1 cellular context compared by ENCODE assay signal in the genomic region with DNA sequence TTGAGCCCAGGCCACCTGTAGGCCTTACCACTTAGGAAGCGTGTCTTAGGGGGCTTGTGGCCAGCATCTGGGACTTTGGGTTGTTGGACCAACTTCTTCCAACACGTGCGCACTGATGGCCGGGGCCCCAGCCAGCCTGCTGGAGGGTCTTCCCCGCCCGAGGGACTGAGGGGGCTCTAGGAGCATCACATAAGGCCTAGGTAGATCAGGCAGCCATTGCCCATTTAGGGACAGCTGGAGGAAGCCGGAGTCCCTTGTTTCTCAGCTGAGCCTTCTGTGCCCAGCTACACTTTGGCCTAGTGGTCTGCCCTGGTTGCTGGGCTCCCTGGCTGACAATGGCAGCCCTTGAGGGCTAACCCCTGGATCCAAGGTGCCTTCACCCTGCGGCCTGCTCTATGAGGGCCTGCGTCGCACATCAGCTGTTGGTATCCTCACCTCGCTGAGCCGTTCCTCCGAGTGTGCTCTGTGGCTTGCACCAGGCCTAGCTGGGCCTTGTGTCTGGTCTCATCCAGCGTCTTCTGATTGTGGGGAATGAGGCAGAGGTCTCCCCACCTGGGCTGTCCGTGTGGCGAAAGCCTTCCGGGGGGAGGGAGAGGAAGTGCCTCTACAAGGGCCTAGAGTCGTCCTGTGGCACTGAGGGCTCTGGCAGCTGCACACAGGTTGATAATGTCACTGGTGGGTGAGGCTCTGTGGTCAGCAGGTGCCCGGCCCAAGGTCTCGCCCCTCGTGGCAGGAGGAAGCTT.
TF ChIP-seq lines count a peak whose summit lies in the region.

No MANE protein-coding gene starts in this region.

TF ChIP-seq in HepG2, 621 proteins besides CTCF, POLR2A, EP300 and RAD21 (continued from another document):
- TF ChIP-seq, protein P1, sequence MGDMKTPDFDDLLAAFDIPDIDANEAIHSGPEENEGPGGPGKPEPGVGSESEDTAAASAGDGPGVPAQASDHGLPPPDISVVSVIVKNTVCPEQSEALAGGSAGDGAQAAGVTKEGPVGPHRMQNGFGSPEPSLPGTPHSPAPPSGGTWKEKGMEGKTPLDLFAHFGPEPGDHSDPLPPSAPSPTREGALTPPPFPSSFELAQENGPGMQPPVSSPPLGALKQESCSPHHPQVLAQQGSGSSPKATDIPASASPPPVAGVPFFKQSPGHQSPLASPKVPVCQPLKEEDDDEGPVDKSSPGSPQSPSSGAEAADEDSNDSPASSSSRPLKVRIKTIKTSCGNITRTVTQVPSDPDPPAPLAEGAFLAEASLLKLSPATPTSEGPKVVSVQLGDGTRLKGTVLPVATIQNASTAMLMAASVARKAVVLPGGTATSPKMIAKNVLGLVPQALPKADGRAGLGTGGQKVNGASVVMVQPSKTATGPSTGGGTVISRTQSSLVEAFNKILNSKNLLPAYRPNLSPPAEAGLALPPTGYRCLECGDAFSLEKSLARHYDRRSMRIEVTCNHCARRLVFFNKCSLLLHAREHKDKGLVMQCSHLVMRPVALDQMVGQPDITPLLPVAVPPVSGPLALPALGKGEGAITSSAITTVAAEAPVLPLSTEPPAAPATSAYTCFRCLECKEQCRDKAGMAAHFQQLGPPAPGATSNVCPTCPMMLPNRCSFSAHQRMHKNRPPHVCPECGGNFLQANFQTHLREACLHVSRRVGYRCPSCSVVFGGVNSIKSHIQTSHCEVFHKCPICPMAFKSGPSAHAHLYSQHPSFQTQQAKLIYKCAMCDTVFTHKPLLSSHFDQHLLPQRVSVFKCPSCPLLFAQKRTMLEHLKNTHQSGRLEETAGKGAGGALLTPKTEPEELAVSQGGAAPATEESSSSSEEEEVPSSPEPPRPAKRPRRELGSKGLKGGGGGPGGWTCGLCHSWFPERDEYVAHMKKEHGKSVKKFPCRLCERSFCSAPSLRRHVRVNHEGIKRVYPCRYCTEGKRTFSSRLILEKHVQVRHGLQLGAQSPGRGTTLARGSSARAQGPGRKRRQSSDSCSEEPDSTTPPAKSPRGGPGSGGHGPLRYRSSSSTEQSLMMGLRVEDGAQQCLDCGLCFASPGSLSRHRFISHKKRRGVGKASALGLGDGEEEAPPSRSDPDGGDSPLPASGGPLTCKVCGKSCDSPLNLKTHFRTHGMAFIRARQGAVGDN (CRISPR knock-in tag; IDR thresholded peaks at IDR 0.05): peak; percentile 76
- no peak for TF ChIP-seq KLF16 (CRISPR knock-in tag; IDR thresholded peaks at IDR 0.05)
- TF ChIP-seq KLF12 (CRISPR knock-in tag; IDR thresholded peaks at IDR 0.05; ENCODE audit: borderline replicate concordance): no peak
- no peak for TF ChIP-seq KLF15 (CRISPR knock-in tag; IDR thresholded peaks at IDR 0.05; ENCODE audit: borderline replicate concordance)
- TF ChIP-seq TBP (CRISPR knock-in tag; IDR thresholded peaks at IDR 0.05): no peak
- TF ChIP-seq, protein P2, sequence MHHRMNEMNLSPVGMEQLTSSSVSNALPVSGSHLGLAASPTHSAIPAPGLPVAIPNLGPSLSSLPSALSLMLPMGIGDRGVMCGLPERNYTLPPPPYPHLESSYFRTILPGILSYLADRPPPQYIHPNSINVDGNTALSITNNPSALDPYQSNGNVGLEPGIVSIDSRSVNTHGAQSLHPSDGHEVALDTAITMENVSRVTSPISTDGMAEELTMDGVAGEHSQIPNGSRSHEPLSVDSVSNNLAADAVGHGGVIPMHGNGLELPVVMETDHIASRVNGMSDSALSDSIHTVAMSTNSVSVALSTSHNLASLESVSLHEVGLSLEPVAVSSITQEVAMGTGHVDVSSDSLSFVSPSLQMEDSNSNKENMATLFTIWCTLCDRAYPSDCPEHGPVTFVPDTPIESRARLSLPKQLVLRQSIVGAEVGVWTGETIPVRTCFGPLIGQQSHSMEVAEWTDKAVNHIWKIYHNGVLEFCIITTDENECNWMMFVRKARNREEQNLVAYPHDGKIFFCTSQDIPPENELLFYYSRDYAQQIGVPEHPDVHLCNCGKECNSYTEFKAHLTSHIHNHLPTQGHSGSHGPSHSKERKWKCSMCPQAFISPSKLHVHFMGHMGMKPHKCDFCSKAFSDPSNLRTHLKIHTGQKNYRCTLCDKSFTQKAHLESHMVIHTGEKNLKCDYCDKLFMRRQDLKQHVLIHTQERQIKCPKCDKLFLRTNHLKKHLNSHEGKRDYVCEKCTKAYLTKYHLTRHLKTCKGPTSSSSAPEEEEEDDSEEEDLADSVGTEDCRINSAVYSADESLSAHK (CRISPR knock-in tag; IDR thresholded peaks at IDR 0.05; ENCODE audit: borderline replicate concordance): no peak
- no peak for TF ChIP-seq JARID2 (CRISPR knock-in tag; IDR thresholded peaks at IDR 0.05; ENCODE audit: insufficient replicate concordance)
- TF ChIP-seq, protein P3, sequence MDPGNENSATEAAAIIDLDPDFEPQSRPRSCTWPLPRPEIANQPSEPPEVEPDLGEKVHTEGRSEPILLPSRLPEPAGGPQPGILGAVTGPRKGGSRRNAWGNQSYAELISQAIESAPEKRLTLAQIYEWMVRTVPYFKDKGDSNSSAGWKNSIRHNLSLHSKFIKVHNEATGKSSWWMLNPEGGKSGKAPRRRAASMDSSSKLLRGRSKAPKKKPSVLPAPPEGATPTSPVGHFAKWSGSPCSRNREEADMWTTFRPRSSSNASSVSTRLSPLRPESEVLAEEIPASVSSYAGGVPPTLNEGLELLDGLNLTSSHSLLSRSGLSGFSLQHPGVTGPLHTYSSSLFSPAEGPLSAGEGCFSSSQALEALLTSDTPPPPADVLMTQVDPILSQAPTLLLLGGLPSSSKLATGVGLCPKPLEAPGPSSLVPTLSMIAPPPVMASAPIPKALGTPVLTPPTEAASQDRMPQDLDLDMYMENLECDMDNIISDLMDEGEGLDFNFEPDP (CRISPR knock-in tag; conservative IDR thresholded peaks at IDR 0.05): no peak
- TF ChIP-seq ZFY (CRISPR knock-in tag; IDR thresholded peaks at IDR 0.05): peak; percentile 42; the same call in 1 of the 2 replicates
- TF ChIP-seq HIVEP1 (CRISPR knock-in tag; IDR thresholded peaks at IDR 0.05): peak; percentile 48; the same call in 1 of the 2 replicates
- TF ChIP-seq, protein P4, sequence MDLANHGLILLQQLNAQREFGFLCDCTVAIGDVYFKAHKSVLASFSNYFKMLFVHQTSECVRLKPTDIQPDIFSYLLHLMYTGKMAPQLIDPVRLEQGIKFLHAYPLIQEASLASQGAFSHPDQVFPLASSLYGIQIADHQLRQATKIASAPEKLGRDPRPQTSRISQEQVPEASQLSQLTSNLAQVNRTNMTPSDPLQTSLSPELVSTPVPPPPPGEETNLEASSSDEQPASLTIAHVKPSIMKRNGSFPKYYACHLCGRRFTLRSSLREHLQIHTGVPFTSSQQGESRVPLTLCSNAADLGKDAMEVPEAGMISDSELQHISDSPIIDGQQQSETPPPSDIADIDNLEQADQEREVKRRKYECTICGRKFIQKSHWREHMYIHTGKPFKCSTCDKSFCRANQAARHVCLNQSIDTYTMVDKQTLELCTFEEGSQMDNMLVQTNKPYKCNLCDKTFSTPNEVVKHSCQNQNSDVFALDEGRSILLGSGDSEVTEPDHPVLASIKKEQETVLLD (CRISPR knock-in tag; IDR thresholded peaks at IDR 0.05; ENCODE audit: low read depth): no peak
- no peak for TF ChIP-seq MATR3 (CRISPR knock-in tag; IDR thresholded peaks at IDR 0.05)
- no peak for TF ChIP-seq RFXAP (CRISPR knock-in tag; IDR thresholded peaks at IDR 0.05; ENCODE audit: borderline replicate concordance)
- TF ChIP-seq, protein P5, sequence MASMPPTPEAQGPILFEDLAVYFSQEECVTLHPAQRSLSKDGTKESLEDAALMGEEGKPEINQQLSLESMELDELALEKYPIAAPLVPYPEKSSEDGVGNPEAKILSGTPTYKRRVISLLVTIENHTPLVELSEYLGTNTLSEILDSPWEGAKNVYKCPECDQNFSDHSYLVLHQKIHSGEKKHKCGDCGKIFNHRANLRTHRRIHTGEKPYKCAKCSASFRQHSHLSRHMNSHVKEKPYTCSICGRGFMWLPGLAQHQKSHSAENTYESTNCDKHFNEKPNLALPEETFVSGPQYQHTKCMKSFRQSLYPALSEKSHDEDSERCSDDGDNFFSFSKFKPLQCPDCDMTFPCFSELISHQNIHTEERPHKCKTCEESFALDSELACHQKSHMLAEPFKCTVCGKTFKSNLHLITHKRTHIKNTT (CRISPR knock-in tag; IDR thresholded peaks at IDR 0.05): no peak
- no peak for TF ChIP-seq ZNF441 (CRISPR knock-in tag; IDR thresholded peaks at IDR 0.05; ENCODE audit: borderline replicate concordance)
- TF ChIP-seq, protein P6, sequence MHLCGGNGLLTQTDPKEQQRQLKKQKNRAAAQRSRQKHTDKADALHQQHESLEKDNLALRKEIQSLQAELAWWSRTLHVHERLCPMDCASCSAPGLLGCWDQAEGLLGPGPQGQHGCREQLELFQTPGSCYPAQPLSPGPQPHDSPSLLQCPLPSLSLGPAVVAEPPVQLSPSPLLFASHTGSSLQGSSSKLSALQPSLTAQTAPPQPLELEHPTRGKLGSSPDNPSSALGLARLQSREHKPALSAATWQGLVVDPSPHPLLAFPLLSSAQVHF (CRISPR knock-in tag; IDR thresholded peaks at IDR 0.05): no peak
- TF ChIP-seq REXO4 (CRISPR knock-in tag; IDR thresholded peaks at IDR 0.05; ENCODE audit: borderline replicate concordance): no peak
- TF ChIP-seq, protein P7, sequence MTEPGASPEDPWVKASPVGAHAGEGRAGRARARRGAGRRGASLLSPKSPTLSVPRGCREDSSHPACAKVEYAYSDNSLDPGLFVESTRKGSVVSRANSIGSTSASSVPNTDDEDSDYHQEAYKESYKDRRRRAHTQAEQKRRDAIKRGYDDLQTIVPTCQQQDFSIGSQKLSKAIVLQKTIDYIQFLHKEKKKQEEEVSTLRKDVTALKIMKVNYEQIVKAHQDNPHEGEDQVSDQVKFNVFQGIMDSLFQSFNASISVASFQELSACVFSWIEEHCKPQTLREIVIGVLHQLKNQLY (CRISPR knock-in tag; IDR thresholded peaks at IDR 0.05): no peak
- no peak for TF ChIP-seq ZNF326 (CRISPR knock-in tag; IDR thresholded peaks at IDR 0.05; ENCODE audit: borderline replicate concordance)
- no peak for TF ChIP-seq ZNF550 (CRISPR knock-in tag; IDR thresholded peaks at IDR 0.05; ENCODE audit: borderline replicate concordance)
- 0 out of 2 replicates have a peak, but pooled peaks have one; percentile 17 for TF ChIP-seq HDAC1 (CRISPR knock-in tag; IDR thresholded peaks at IDR 0.05)
- no peak for TF ChIP-seq ZNF335 (CRISPR knock-in tag; IDR thresholded peaks at IDR 0.05)
- no peak for TF ChIP-seq NFRKB (IDR thresholded peaks at IDR 0.05)
- TF ChIP-seq GPN1 (CRISPR knock-in tag; IDR thresholded peaks at IDR 0.05; ENCODE audit: borderline replicate concordance): no peak
- TF ChIP-seq, protein P8, sequence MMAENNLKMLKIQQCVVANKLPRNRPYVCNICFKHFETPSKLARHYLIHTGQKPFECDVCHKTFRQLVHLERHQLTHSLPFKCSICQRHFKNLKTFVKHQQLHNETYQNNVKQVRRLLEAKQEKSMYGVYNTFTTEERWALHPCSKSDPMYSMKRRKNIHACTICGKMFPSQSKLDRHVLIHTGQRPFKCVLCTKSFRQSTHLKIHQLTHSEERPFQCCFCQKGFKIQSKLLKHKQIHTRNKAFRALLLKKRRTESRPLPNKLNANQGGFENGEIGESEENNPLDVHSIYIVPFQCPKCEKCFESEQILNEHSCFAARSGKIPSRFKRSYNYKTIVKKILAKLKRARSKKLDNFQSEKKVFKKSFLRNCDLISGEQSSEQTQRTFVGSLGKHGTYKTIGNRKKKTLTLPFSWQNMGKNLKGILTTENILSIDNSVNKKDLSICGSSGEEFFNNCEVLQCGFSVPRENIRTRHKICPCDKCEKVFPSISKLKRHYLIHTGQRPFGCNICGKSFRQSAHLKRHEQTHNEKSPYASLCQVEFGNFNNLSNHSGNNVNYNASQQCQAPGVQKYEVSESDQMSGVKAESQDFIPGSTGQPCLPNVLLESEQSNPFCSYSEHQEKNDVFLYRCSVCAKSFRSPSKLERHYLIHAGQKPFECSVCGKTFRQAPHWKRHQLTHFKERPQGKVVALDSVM (CRISPR knock-in tag; IDR thresholded peaks at IDR 0.05): 0 out of 2 replicates have a peak, but pooled peaks have one; percentile 17
- no peak for TF ChIP-seq ZBTB7A (CRISPR knock-in tag; IDR thresholded peaks at IDR 0.05)
- TF ChIP-seq ZNF207 (IDR thresholded peaks at IDR 0.05; ENCODE audit: borderline replicate concordance): no peak
- TF ChIP-seq, protein P9, sequence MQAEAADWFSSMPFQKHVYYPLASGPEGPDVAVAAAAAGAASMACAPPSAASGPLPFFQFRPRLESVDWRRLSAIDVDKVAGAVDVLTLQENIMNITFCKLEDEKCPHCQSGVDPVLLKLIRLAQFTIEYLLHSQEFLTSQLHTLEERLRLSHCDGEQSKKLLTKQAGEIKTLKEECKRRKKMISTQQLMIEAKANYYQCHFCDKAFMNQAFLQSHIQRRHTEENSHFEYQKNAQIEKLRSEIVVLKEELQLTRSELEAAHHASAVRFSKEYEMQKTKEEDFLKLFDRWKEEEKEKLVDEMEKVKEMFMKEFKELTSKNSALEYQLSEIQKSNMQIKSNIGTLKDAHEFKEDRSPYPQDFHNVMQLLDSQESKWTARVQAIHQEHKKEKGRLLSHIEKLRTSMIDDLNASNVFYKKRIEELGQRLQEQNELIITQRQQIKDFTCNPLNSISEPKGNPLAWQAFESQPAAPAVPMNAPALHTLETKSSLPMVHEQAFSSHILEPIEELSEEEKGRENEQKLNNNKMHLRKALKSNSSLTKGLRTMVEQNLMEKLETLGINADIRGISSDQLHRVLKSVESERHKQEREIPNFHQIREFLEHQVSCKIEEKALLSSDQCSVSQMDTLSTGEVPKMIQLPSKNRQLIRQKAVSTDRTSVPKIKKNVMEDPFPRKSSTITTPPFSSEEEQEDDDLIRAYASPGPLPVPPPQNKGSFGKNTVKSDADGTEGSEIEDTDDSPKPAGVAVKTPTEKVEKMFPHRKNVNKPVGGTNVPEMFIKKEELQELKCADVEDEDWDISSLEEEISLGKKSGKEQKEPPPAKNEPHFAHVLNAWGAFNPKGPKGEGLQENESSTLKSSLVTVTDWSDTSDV (CRISPR knock-in tag; IDR thresholded peaks at IDR 0.05): no peak
- no peak for TF ChIP-seq MAZ (IDR thresholded peaks at IDR 0.05; ENCODE audit: borderline replicate concordance, low read depth, low read length)
- no peak for TF ChIP-seq MAZ (CRISPR knock-in tag; IDR thresholded peaks at IDR 0.05; ENCODE audit: low read depth)
- no peak for TF ChIP-seq SSRP1 (CRISPR knock-in tag; IDR thresholded peaks at IDR 0.05)
- TF ChIP-seq, protein P10, sequence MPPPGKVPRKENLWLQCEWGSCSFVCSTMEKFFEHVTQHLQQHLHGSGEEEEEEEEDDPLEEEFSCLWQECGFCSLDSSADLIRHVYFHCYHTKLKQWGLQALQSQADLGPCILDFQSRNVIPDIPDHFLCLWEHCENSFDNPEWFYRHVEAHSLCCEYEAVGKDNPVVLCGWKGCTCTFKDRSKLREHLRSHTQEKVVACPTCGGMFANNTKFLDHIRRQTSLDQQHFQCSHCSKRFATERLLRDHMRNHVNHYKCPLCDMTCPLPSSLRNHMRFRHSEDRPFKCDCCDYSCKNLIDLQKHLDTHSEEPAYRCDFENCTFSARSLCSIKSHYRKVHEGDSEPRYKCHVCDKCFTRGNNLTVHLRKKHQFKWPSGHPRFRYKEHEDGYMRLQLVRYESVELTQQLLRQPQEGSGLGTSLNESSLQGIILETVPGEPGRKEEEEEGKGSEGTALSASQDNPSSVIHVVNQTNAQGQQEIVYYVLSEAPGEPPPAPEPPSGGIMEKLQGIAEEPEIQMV (CRISPR knock-in tag; IDR thresholded peaks at IDR 0.05; ENCODE audit: low read depth): 0 out of 2 replicates have a peak, but pooled peaks have one; percentile 3
- no peak for TF ChIP-seq ZSCAN20 (CRISPR knock-in tag; IDR thresholded peaks at IDR 0.05; ENCODE audit: borderline replicate concordance)
